Comparison of ENCODE assay signal across 1 cellular context in genomic region chr12:95115641-95116040, GRCh38.
TF ChIP-seq lines count a peak whose summit lies in the region.

No MANE protein-coding gene starts in this region.

TF ChIP-seq in IMR-90, 13 proteins besides CTCF, POLR2A, EP300 and RAD21:
- TF ChIP-seq NFE2L2 (IDR thresholded peaks at IDR 0.05; ENCODE audit: low read depth, low read length): no peak
- TF ChIP-seq BHLHE40 (IDR thresholded peaks at IDR 0.05; ENCODE audit: low read depth, low read length): no peak
- TF ChIP-seq RCOR1 (IDR thresholded peaks at IDR 0.05; ENCODE audit: insufficient replicate concordance, low read length): no peak
- no peak for TF ChIP-seq MAFK (IDR thresholded peaks at IDR 0.05; ENCODE audit: low read depth, low read length)
- no peak for TF ChIP-seq FOS (IDR thresholded peaks at IDR 0.05; ENCODE audit: low read depth, low read length)
- TF ChIP-seq MAZ (IDR thresholded peaks at IDR 0.05; ENCODE audit: borderline replicate concordance, low read depth, low read length): no peak
- TF ChIP-seq CHD1 (IDR thresholded peaks at IDR 0.05; ENCODE audit: low read depth, low read length): no peak
- TF ChIP-seq SMC3 (IDR thresholded peaks at IDR 0.05; ENCODE audit: low read depth, low read length): no peak
TF ChIP-seq in IMR-90: peak in this region for 0.
